ENCODE assay signal across 30 cellular contexts in the genomic region with DNA sequence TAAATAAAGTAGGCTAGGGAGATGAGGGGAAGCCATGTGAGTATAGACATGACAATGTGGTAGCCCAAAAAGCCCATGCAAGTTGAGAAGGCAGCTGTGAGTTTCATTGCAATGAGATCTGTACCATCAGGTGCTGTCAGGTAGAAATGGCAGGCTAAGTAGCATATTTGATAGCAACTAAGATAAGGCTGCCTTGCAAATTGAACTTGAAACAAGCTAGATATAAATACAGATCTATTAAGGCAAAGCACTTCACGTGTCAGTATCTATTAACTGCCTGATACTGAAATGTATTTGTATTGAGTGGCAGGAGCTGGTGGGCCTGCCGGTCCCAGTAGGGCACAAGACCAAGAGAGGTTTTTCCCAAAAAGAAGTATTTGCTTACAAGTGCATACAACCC.
"Had no signal": no experiment of that assay in that cellular context is flagged by ENCODE, and none has a peak within 500 bp of the region (broad histone marks: within the 10 kb centered on the region; RNA-seq: fewer than 3 reads in every experiment).

No MANE protein-coding gene starts in this region.

- H3K4me2 ChIP-seq: PC-9 had no signal

- H3K27me3 ChIP-seq: MG63, SJCRH30 had no signal

- DNase-seq: Kasumi-1, KG1, MG63, NCI-H1048, NCI-H1092 treated with DMSO at 0.1 percent for 48 hours, NCI-H1105 treated with DMSO at 0.1 percent for 48 hours, NCI-H1417, NCI-H1436, NCI-H146, NCI-H1694, NCI-H187, NCI-H1930, NCI-H2029 treated with DMSO at 0.1 percent for 48 hours, NCI-H2081 treated with DMSO at 0.1 percent for 48 hours, NCI-H2107, NCI-H226, NCI-H446 treated with DMSO at 0.1 percent for 48 hours, NCI-H510A, NCI-H524, NCI-H82, PC-9, SHP77, SIG-M5, SJCRH30, T-cell had no signal

- H3K4me1 ChIP-seq: SJCRH30 had no signal

- H3K9me3 ChIP-seq: MG63, SJCRH30 had no signal

- H3K4me3 ChIP-seq: K562, MG63, PC-9, SJCRH30, SK-N-MC had no signal

- H2AFZ ChIP-seq: PC-9 had no signal

- H3K27ac ChIP-seq: PC-9, RWPE1, SJCRH30, SK-N-MC had no signal

- H3K36me3 ChIP-seq: MG63, SJCRH30 had no signal

- ATAC-seq: K562, Panc1, Right ventricle myocardium inferior, T-cell had no signal
